Comparison of ENCODE assay signal across 1 cellular context in genomic region chr5:147339313-147339712, GRCh38.
TF ChIP-seq lines count a peak whose summit lies in the region.

No MANE protein-coding gene starts in this region.

TF ChIP-seq in H1, 55 proteins besides CTCF, POLR2A, EP300 and RAD21 (continued from another document):
- TF ChIP-seq CHD7 (IDR thresholded peaks at IDR 0.05; ENCODE audit: insufficient replicate concordance, low read length) (no peak), ATF2 (IDR thresholded peaks at IDR 0.05; ENCODE audit: low read length) (no peak), POU5F1 (IDR thresholded peaks at IDR 0.05; ENCODE audit: low read depth, low read length) (no peak), CBX8 (IDR thresholded peaks at IDR 0.05; ENCODE audit: borderline replicate concordance, low read depth, low read length) (no peak), YY1 (IDR thresholded peaks at IDR 0.05; ENCODE audit: low read depth, low read length) (no peak), CHD2 (IDR thresholded peaks at IDR 0.05; ENCODE audit: low read length) (no peak)
